ENCODE assay signal across 1 cellular context in genomic region chr3:66211779-66212178, GRCh38.
TF ChIP-seq lines count a peak whose summit lies in the region.

No MANE protein-coding gene starts in this region.

TF ChIP-seq in GM12878, 131 proteins besides CTCF, POLR2A, EP300 and RAD21 (continued from another document):
- TF ChIP-seq PBX3 (IDR thresholded peaks at IDR 0.05; ENCODE audit: insufficient replicate concordance, low read depth, low read length) (no peak), SREBF2 (IDR thresholded peaks at IDR 0.05; ENCODE audit: low read length) (no peak), SUPT20H (IDR thresholded peaks at IDR 0.05; ENCODE audit: borderline replicate concordance, control insufficient read depth, low read depth, low read length) (no peak), CBFB (IDR thresholded peaks at IDR 0.05; ENCODE audit: low read depth) (no peak), TARDBP (IDR thresholded peaks at IDR 0.05; ENCODE audit: borderline replicate concordance) (no peak), MTA2 (IDR thresholded peaks at IDR 0.05; ENCODE audit: low read depth) (no peak), SMAD1 (IDR thresholded peaks at IDR 0.05; ENCODE audit: low read depth, partially characterized antibody) (no peak), ZBTB11 (CRISPR knock-in tag; IDR thresholded peaks at IDR 0.05) (no peak), NR2F1 (conservative IDR thresholded peaks at IDR 0.05) (no peak), FOXM1 (IDR thresholded peaks at IDR 0.05; ENCODE audit: low read depth, low read length) (no peak), BCL11A (IDR thresholded peaks at IDR 0.05; ENCODE audit: low read depth, low read length) (no peak), SPI1 (IDR thresholded peaks at IDR 0.05; ENCODE audit: borderline replicate concordance, insufficient read depth, low read depth, low read length) (no peak)
